ENCODE assay signal across 14 cellular contexts in the genomic region with DNA sequence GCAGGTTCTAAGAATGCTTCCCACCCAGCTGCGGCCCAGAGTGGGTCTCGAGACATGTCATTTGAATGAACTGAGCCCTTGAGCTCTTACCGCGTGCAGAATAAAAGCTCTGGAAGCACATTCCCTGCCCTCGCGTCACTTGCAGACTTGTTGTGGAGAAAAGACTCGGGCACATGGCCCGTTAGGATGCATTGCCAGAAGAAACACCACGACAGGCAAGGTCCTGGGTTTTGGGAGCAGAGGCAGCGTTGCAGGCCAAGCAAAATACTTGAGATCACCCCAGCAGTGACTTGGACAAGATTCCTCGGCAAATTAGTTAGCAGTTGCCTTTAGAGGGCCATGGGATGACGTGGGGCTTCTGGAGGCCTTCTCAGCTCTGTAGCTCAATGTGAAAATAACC.
"Had no signal": no experiment of that assay in that cellular context is flagged by ENCODE, and none has a peak within 500 bp of the region (broad histone marks: within the 10 kb centered on the region; RNA-seq: fewer than 3 reads in every experiment).

No MANE protein-coding gene starts in this region.

- DNase-seq: activated CD4-positive, alpha-beta T cell treated with anti-CD3 and anti-CD28 coated beads, Interleukin-2, amount 10 ng/mL, durations not matched to agents 7 days and 5 days; activated CD8-positive, alpha-beta memory T cell treated with anti-CD3 and anti-CD28 coated beads for 24 hours; activated naive CD4-positive, alpha-beta T cell treated with Interleukin-2 at 50 U/mL for 16 hours; activated naive CD8-positive, alpha-beta T cell treated with anti-CD3 and anti-CD28 coated beads, Interleukin-2, amount 50 U/mL, for 24 hours; effector CD8-positive, alpha-beta T cell; foreskin keratinocyte; lower lobe of right lung; naive B cell; stimulated activated CD4-positive, alpha-beta T cell treated with anti-CD3 and anti-CD28 coated beads, Interleukin-15, amount 100 ng/mL, for 24 hours; stimulated activated CD4-positive, alpha-beta T cell treated with anti-CD3 and anti-CD28 coated beads, Interleukin-4, amount 100 ng/mL, for 1 hour; stimulated activated naive CD4-positive, alpha-beta T cell treated with Interleukin-2 at 50 U/mL for 16 hours; upper lobe of right lung had no signal

- H3K4me1 ChIP-seq: lower lobe of right lung, suprapubic skin, upper lobe of right lung had no signal

- ATAC-seq: activated naive CD8-positive, alpha-beta T cell treated with anti-CD3 and anti-CD28 coated beads, Interleukin-2, amount 50 U/mL, for 24 hours; foreskin keratinocyte; lower lobe of right lung; upper lobe of right lung had no signal

- H3K9me3 ChIP-seq: lower lobe of right lung, suprapubic skin, upper lobe of right lung had no signal

- H3K4me3 ChIP-seq: lower lobe of right lung, neural progenitor cell, suprapubic skin, upper lobe of right lung had no signal

- H3K27me3 ChIP-seq: foreskin keratinocyte, neural progenitor cell, upper lobe of right lung had no signal

- H3K27ac ChIP-seq: foreskin keratinocyte, lower lobe of right lung, neural progenitor cell, suprapubic skin, upper lobe of right lung had no signal

- H3K36me3 ChIP-seq: lower lobe of right lung, neural progenitor cell, suprapubic skin, upper lobe of right lung had no signal
